Comparison of ENCODE assay signal across 29 cellular contexts in genomic region chr17:66283296-66283934, GRCh38. TPM values are rescaled to one million over a fixed set of nuclear protein-coding genes. Genes with fewer than 3 reads are reported as not detected.
"Had no signal": no experiment of that assay in that cellular context is flagged by ENCODE, and none has a peak within 500 bp of the region (broad histone marks: within the 10 kb centered on the region; RNA-seq: fewer than 3 reads in every experiment).

No MANE protein-coding gene starts in this region.

- H3K4me2 ChIP-seq: KMS-11 had no signal

- H3K27me3 ChIP-seq: ascending aorta, body of pancreas had no signal

- H3K4me3 ChIP-seq: ascending aorta, body of pancreas, SK-N-MC had no signal

- DNase-seq: activated CD4-positive, alpha-beta T cell treated with anti-CD3 and anti-CD28 coated beads for 48 hours; activated CD4-positive, alpha-beta T cell treated with anti-CD3 and anti-CD28 coated beads, Interleukin-2, amount 50 U/mL, for 4 hours; activated CD4-positive, CD25-positive, alpha-beta regulatory T cell treated with anti-CD3 and anti-CD28 coated beads, Interleukin-2, amount 50 U/mL, for 72 hours; activated CD8-positive, alpha-beta T cell treated with anti-CD3 and anti-CD28 coated beads, Interleukin-2, amount 10 ng/mL, durations not matched to agents 7 days and 5 days; activated gamma-delta T cell treated with Interleukin-2 at 50 U/mL for 16 hours; activated naive CD8-positive, alpha-beta T cell treated with anti-CD3 and anti-CD28 coated beads, Interleukin-2, amount 50 U/mL, for 24 hours; activated T-cell treated with anti-CD3 and anti-CD28 coated beads, Interleukin-2, amount 50 U/mL, for 72 hours; amniotic stem cell; body of pancreas; central memory CD4-positive, alpha-beta T cell; NCI-H1092; NCI-H1417 treated with DMSO at 0.1 percent for 48 hours; NCI-H1694; NCI-H2029 treated with DMSO at 0.1 percent for 48 hours; NCI-H345; NCI-H510A; NCI-H526 treated with DMSO at 0.1 percent for 48 hours; NCI-H82 had no signal

- FAIRE-seq: bronchial epithelial cell had no signal

- H3K27ac ChIP-seq: ascending aorta, body of pancreas, KMS-11, SK-N-MC had no signal

- ATAC-seq: activated CD8-positive, alpha-beta T cell treated with anti-CD3 and anti-CD28 coated beads, Interleukin-2, amount 10 ng/mL, durations not matched to agents 7 days and 5 days; activated naive CD4-positive, alpha-beta T cell treated with anti-CD3 and anti-CD28 coated beads, Interleukin-2, amount 50 U/mL, for 72 hours; activated naive CD8-positive, alpha-beta T cell treated with anti-CD3 and anti-CD28 coated beads, Interleukin-2, amount 50 U/mL, for 24 hours; activated T-cell treated with anti-CD3 and anti-CD28 coated beads, Interleukin-2, amount 50 U/mL, for 72 hours; body of pancreas had no signal

- H3K4me1 ChIP-seq: ascending aorta, body of pancreas had no signal

- H3K9ac ChIP-seq: KMS-11 had no signal

- H3K9me3 ChIP-seq: ascending aorta, body of pancreas had no signal

- H3K36me3 ChIP-seq: ascending aorta had no signal

RNA-seq across cellular contexts. Expression of gene APOH, which starts 54.2 kb away (rescaled TPM):
- total RNA-seq: activated CD8-positive, alpha-beta T cell treated with anti-CD3 and anti-CD28 coated beads, Interleukin-2, amount 10 ng/mL, durations not matched to agents 7 days and 5 days; activated naive CD4-positive, alpha-beta T cell treated with anti-CD3 and anti-CD28 coated beads, Interleukin-2, amount 50 U/mL, for 72 hours; activated T-cell treated with anti-CD3 and anti-CD28 coated beads, Interleukin-2, amount 50 U/mL, for 72 hours; activated T-helper 2 cell treated with anti-CD3 and anti-CD28 coated beads, Interferon-gamma antibody, Interleukin-2, Interleukin-4, amounts not matched to agents 10 μg/mL and 5 μg/mL and 100 μg/mL, durations not matched to agents 14 hours and 24 hours and 36 hours; chondrocyte; MCF 10A; OCI-LY7; RPMI7951; T-helper 1 cell treated with Interleukin-12 subunit alpha and Interleukin-12 subunit beta and Interleukin-4 antibody, amounts not matched to agents 30 ng/mL and 1 ng/mL, for 36 hours had no signal
